Comparison of ENCODE assay signal across 8 cellular contexts in the genomic region with DNA sequence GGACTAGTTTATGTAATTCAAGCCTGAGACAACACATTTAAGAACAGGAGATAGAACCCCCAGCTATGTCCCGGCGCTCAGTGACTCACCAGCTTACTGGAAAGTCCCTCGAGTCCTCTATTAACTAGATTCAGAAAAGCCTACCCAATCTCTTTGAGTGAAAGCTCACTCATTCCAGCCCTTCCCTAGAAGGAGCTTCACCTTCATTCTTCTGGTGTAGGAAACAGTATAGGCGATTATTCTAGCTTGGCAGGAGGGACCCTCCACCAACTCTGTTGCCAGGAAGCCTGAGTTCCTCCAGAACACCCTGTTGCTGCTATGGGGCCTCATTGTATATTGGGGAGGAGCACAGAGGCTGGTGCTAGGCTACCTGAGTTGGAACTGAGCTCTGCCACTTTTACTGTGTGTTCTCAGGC. TPM values are rescaled to one million over a fixed set of nuclear protein-coding genes. Genes with fewer than 3 reads are reported as not detected.
A peak's percentile ranks its signal among the peaks of the same experiment; 100 is the strongest.
DNase-seq lines count a peak whose midpoint lies in the region; ATAC-seq and TF ChIP-seq lines count a peak whose summit lies in the region.

No MANE protein-coding gene starts in this region.

- POLR2A ChIA-PET in WTC11 (lab: Charles Lee): no interaction called here

- H3K4me1 Mint-ChIP-seq in WTC11 (peaks cover 14% of the 10 kb centered on the region), CD14-positive monocyte (no peaks in the 10 kb centered on the region)

- H3K4me3 ChIP-seq in fibroblast of mammary gland (ENCODE audit: control insufficient read depth, low read depth, low read length): no peak overlapping the region

- TF ChIP-seq CTCF in WTC11 (IDR thresholded peaks at IDR 0.05) (no peak), fibroblast of mammary gland (conservative IDR thresholded peaks at IDR 0.05; ENCODE audit: control insufficient read depth, insufficient read depth, low read depth, low read length) (no peak), CD14-positive monocyte (IDR thresholded peaks at IDR 0.05) (no peak)

- intact Hi-C loops in CD14-positive monocyte (cut with micrococcal nuclease): no loop called here

- CTCF ChIA-PET in WTC11 (lab: Charles Lee): no interaction called here

- H3K27me3 Mint-ChIP-seq in WTC11 (ENCODE audit: low read depth): no peaks in the 10 kb centered on the region
- no peaks in the 10 kb centered on the region for H3K27me3 Mint-ChIP-seq in CD14-positive monocyte (ENCODE audit: low read depth in 3 of 3)

- H3K9me3 Mint-ChIP-seq in WTC11 (no peaks in the 10 kb centered on the region), CD14-positive monocyte (peaks cover 0 to 13% (median 7%) of the 10 kb centered on the region in 7 donors)

- ATAC-seq in GM19043 (IDR thresholded peaks at IDR 0.05; ENCODE audit: low read depth, unreplicated experiment) (peak; percentile 89), HG03103 (IDR thresholded peaks at IDR 0.05; ENCODE audit: low read depth, unreplicated experiment) (peak; percentile 69), WTC11 (peak; percentile 71)

- no peak overlapping the region for H3K4me3 Mint-ChIP-seq in WTC11
- no peak overlapping the region for H3K4me3 Mint-ChIP-seq in CD14-positive monocyte

- DNase-seq in AG08395 (ENCODE audit: low spot score) (peak; percentile 43), WTC11 (ENCODE audit: low spot score) (no peak), fibroblast of mammary gland (ENCODE audit: low read depth) (peak; percentile 87), NCI-H1417 treated with DMSO at 0.1 percent for 48 hours (lab: John Stamatoyannopoulos, UW) (no peak), CD14-positive monocyte (ENCODE audit: low spot score) (no peak)
- DNase-seq in stimulated activated CD4-positive, alpha-beta T cell treated with anti-CD3 and anti-CD28 coated beads, TNF-alpha, amount 100 ng/mL, for 24 hours (ENCODE audit: low read depth in 3 of 3): peak in 2 of 3 experiments; percentile 17 to 48

- H3K27ac Mint-ChIP-seq in WTC11 (no peak overlapping the region; the same call in 1 of the 2 replicates), CD14-positive monocyte (no peak overlapping the region)

- H3K36me3 Mint-ChIP-seq in WTC11 (peaks cover 15% of the 10 kb centered on the region), CD14-positive monocyte (no peaks in the 10 kb centered on the region)

TF ChIP-seq in WTC11, 78 proteins besides CTCF, POLR2A, EP300 and RAD21:
- TF ChIP-seq CBFB (CRISPR knock-in tag; IDR thresholded peaks at IDR 0.05; ENCODE audit: low read depth) (no peak), ZNF396 (CRISPR knock-in tag; IDR thresholded peaks at IDR 0.05; ENCODE audit: borderline replicate concordance) (no peak), JUN (CRISPR knock-in tag; IDR thresholded peaks at IDR 0.05) (no peak)

RNA-seq across cellular contexts. Expression of gene AEBP2, which starts 57.2 kb away (rescaled TPM):
- 61.9 to 69.9 TPM (median 65.9 TPM) in 3 replicates for total RNA-seq in WTC11 (2021)
- polyA plus RNA-seq in CD14-positive monocyte: 1 to 10 TPM; 3.0 to 4.4 TPM

Comparison
In these comparisons a context has a peak if more than half of its experiments do, and no peak if none do; other contexts are left out.
1. DNase-seq: peak in AG08395 (single experiment), fibroblast of mammary gland (single experiment) and stimulated activated CD4-positive, alpha-beta T cell treated with anti-CD3 and anti-CD28 coated beads, TNF-alpha, amount 100 ng/mL, for 24 hours (2 of 3); none in WTC11 (single experiment), NCI-H1417 treated with DMSO at 0.1 percent for 48 hours (single experiment) and CD14-positive monocyte (single experiment).
2. Peak in every context shown above with its lines, with median percentiles within 50 percentile points of each other: ATAC-seq.